Comparison of ENCODE assay signal across 1 cellular context in the genomic region with DNA sequence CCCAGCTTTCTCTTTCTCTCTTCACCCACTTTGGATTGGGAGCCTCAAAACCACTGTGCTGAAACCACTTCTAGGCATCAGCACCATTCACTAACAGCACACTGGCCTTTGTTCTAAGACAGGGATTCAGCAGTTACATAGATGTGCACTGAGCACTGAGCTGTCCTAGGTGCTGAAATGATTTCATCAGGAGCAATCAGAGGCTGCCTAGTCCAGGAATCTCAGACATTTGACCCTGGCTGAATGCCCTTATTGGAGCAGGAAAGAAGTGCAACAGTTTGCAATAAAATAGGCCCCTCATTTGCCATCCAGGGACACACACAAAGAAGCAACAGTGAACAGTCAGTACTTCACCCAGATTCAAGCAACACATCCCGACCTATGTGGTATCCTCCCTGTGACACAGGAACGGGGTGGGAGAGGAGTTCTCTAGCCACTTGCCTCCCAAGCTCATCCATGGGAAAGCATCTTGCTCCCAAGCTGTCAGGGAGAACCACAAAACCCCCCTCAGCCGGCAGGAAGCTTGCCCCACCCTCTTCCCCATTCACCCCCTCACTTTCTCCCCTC.
TF ChIP-seq lines count a peak whose summit lies in the region.

No MANE protein-coding gene starts in this region.

TF ChIP-seq in HepG2, 621 proteins besides CTCF, POLR2A, EP300 and RAD21 (continued from another document and continues in another):
- TF ChIP-seq, protein P1, sequence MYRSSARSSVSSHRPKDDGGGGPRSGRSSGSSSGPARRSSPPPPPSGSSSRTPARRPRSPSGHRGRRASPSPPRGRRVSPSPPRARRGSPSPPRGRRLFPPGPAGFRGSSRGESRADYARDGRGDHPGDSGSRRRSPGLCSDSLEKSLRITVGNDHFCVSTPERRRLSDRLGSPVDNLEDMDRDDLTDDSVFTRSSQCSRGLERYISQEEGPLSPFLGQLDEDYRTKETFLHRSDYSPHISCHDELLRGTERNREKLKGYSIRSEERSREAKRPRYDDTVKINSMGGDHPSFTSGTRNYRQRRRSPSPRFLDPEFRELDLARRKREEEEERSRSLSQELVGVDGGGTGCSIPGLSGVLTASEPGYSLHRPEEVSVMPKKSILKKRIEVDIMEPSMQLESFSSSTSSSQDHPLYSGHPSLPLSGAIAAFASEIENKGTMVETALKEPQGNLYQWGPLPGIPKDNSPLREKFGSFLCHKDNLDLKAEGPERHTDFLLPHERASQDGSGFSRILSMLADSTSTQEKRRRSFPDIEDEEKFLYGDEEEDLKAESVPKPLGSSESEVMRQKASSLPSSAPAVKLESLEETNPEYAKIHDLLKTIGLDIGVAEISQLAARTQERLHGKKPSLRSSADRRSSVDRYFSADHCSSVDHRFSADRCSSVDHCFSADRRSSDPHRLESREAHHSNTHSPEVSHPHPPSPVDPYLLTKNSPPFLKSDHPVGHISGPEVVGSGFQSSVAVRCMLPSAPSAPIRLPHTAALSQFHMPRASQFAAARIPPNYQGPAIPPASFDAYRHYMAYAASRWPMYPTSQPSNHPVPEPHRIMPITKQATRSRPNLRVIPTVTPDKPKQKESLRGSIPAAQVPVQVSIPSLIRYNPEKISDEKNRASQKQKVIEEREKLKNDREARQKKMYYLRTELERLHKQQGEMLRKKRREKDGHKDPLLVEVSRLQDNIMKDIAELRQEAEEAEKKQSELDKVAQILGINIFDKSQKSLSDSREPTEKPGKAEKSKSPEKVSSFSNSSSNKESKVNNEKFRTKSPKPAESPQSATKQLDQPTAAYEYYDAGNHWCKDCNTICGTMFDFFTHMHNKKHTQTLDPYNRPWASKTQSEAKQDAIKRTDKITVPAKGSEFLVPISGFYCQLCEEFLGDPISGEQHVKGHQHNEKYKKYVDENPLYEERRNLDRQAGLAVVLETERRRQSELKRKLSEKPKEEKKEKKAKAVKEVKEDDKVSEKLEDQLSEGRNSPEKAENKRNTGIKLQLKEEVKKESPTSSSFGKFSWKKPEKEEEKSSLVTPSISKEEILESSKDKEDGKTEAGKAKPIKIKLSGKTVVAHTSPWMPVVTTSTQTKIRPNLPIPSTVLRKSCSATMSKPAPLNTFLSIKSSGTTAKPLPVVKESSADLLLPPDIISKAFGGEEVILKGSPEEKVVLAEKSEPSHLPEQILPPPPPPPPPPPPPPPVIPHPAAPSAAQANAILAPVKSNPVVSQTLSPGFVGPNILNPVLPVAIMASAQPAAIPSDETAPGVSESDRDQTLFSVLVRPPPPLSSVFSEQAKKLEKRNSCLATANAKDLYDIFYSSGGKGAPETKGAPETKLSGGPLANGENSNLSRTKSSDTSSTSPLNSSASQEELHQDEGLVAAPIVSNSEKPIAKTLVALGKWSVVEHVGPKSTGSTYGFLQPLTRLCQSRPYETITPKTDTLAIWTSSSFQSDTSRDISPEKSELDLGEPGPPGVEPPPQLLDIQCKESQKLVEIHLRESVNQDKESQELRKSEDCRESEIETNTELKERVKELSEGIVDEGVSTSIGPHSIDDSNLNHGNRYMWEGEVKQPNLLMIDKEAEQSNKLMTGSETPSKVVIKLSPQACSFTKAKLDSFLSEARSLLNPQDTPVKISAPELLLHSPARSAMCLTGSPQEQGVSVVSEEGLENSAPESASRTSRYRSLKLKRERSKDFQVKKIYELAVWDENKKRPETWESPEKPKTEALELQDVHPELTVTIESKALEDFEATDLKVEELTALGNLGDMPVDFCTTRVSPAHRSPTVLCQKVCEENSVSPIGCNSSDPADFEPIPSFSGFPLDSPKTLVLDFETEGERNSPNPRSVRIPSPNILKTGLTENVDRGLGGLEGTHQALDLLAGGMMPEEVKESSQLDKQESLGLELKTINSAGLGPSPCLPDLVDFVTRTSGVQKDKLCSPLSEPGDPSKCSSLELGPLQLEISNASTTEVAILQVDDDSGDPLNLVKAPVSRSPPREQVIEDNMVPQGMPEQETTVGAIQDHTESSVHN (CRISPR knock-in tag; IDR thresholded peaks at IDR 0.05): peak; percentile 91
- no peak for TF ChIP-seq FOXJ3 (CRISPR knock-in tag; IDR thresholded peaks at IDR 0.05; ENCODE audit: borderline replicate concordance)
- no peak for TF ChIP-seq EED (CRISPR knock-in tag; IDR thresholded peaks at IDR 0.05)
- no peak for TF ChIP-seq SIN3B (IDR thresholded peaks at IDR 0.05; ENCODE audit: low read length)
- TF ChIP-seq, protein P2, sequence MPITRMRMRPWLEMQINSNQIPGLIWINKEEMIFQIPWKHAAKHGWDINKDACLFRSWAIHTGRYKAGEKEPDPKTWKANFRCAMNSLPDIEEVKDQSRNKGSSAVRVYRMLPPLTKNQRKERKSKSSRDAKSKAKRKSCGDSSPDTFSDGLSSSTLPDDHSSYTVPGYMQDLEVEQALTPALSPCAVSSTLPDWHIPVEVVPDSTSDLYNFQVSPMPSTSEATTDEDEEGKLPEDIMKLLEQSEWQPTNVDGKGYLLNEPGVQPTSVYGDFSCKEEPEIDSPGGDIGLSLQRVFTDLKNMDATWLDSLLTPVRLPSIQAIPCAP (CRISPR knock-in tag; IDR thresholded peaks at IDR 0.05; ENCODE audit: low read depth): no peak
- TF ChIP-seq RNF2 (conservative IDR thresholded peaks at IDR 0.05; ENCODE audit: low read depth): no peak
- 0 out of 2 replicates have a peak, but pooled peaks have one; percentile 30 for TF ChIP-seq ZBTB8A (CRISPR knock-in tag; IDR thresholded peaks at IDR 0.05; ENCODE audit: borderline replicate concordance, low read depth)
- 0 out of 2 replicates have a peak, but pooled peaks have one; percentile 49 for TF ChIP-seq ELF1 (CRISPR knock-in tag; IDR thresholded peaks at IDR 0.05)
- no peak for TF ChIP-seq LCORL (IDR thresholded peaks at IDR 0.05)
- TF ChIP-seq LCORL (CRISPR knock-in tag; IDR thresholded peaks at IDR 0.05): peak; percentile 34; the same call in 1 of the 2 replicates
- TF ChIP-seq, protein P3, sequence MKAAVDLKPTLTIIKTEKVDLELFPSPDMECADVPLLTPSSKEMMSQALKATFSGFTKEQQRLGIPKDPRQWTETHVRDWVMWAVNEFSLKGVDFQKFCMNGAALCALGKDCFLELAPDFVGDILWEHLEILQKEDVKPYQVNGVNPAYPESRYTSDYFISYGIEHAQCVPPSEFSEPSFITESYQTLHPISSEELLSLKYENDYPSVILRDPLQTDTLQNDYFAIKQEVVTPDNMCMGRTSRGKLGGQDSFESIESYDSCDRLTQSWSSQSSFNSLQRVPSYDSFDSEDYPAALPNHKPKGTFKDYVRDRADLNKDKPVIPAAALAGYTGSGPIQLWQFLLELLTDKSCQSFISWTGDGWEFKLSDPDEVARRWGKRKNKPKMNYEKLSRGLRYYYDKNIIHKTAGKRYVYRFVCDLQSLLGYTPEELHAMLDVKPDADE (CRISPR knock-in tag; IDR thresholded peaks at IDR 0.05): 0 out of 2 replicates have a peak, but pooled peaks have one; percentile 83
- peak; percentile 30; the same call in 1 of the 2 replicates for TF ChIP-seq HDAC1 (CRISPR knock-in tag; IDR thresholded peaks at IDR 0.05)
- TF ChIP-seq IKZF1 (IDR thresholded peaks at IDR 0.05): no peak
- TF ChIP-seq RXRB (CRISPR knock-in tag; IDR thresholded peaks at IDR 0.05; ENCODE audit: borderline replicate concordance): peak; percentile 87
- peak; percentile 92 for TF ChIP-seq ARNT2 (CRISPR knock-in tag; IDR thresholded peaks at IDR 0.05; ENCODE audit: low read depth)
- no peak for TF ChIP-seq TAF15 (IDR thresholded peaks at IDR 0.05; ENCODE audit: low read depth, low read length, poor library complexity, severe bottlenecking)
- TF ChIP-seq, protein P4, sequence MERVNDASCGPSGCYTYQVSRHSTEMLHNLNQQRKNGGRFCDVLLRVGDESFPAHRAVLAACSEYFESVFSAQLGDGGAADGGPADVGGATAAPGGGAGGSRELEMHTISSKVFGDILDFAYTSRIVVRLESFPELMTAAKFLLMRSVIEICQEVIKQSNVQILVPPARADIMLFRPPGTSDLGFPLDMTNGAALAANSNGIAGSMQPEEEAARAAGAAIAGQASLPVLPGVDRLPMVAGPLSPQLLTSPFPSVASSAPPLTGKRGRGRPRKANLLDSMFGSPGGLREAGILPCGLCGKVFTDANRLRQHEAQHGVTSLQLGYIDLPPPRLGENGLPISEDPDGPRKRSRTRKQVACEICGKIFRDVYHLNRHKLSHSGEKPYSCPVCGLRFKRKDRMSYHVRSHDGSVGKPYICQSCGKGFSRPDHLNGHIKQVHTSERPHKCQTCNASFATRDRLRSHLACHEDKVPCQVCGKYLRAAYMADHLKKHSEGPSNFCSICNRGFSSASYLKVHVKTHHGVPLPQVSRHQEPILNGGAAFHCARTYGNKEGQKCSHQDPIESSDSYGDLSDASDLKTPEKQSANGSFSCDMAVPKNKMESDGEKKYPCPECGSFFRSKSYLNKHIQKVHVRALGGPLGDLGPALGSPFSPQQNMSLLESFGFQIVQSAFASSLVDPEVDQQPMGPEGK (CRISPR knock-in tag; IDR thresholded peaks at IDR 0.05): peak; percentile 60
- TF ChIP-seq ZNF12 (CRISPR knock-in tag; IDR thresholded peaks at IDR 0.05): peak; percentile 88
- no peak for TF ChIP-seq ZNF251 (CRISPR knock-in tag; IDR thresholded peaks at IDR 0.05)
- 0 out of 2 replicates have a peak, but pooled peaks have one; percentile 29 for TF ChIP-seq ZNF747 (CRISPR knock-in tag; IDR thresholded peaks at IDR 0.05; ENCODE audit: borderline replicate concordance)
- TF ChIP-seq KLF16 (CRISPR knock-in tag; IDR thresholded peaks at IDR 0.05): peak in 1 of 2 experiments; percentile 99; a peak in 2 of 4 replicates
- peak; percentile 64; the same call in 1 of the 2 replicates for TF ChIP-seq CEBPB (IDR thresholded peaks at IDR 0.05; ENCODE audit: borderline replicate concordance, low read depth, low read length)
- TF ChIP-seq, protein P5, sequence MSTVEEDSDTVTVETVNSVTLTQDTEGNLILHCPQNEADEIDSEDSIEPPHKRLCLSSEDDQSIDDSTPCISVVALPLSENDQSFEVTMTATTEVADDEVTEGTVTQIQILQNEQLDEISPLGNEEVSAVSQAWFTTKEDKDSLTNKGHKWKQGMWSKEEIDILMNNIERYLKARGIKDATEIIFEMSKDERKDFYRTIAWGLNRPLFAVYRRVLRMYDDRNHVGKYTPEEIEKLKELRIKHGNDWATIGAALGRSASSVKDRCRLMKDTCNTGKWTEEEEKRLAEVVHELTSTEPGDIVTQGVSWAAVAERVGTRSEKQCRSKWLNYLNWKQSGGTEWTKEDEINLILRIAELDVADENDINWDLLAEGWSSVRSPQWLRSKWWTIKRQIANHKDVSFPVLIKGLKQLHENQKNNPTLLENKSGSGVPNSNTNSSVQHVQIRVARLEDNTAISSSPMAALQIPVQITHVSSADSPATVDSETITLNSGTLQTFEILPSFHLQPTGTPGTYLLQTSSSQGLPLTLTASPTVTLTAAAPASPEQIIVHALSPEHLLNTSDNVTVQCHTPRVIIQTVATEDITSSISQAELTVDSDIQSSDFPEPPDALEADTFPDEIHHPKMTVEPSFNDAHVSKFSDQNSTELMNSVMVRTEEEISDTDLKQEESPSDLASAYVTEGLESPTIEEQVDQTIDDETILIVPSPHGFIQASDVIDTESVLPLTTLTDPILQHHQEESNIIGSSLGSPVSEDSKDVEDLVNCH (CRISPR knock-in tag; IDR thresholded peaks at IDR 0.05): no peak
- TF ChIP-seq, protein P6, sequence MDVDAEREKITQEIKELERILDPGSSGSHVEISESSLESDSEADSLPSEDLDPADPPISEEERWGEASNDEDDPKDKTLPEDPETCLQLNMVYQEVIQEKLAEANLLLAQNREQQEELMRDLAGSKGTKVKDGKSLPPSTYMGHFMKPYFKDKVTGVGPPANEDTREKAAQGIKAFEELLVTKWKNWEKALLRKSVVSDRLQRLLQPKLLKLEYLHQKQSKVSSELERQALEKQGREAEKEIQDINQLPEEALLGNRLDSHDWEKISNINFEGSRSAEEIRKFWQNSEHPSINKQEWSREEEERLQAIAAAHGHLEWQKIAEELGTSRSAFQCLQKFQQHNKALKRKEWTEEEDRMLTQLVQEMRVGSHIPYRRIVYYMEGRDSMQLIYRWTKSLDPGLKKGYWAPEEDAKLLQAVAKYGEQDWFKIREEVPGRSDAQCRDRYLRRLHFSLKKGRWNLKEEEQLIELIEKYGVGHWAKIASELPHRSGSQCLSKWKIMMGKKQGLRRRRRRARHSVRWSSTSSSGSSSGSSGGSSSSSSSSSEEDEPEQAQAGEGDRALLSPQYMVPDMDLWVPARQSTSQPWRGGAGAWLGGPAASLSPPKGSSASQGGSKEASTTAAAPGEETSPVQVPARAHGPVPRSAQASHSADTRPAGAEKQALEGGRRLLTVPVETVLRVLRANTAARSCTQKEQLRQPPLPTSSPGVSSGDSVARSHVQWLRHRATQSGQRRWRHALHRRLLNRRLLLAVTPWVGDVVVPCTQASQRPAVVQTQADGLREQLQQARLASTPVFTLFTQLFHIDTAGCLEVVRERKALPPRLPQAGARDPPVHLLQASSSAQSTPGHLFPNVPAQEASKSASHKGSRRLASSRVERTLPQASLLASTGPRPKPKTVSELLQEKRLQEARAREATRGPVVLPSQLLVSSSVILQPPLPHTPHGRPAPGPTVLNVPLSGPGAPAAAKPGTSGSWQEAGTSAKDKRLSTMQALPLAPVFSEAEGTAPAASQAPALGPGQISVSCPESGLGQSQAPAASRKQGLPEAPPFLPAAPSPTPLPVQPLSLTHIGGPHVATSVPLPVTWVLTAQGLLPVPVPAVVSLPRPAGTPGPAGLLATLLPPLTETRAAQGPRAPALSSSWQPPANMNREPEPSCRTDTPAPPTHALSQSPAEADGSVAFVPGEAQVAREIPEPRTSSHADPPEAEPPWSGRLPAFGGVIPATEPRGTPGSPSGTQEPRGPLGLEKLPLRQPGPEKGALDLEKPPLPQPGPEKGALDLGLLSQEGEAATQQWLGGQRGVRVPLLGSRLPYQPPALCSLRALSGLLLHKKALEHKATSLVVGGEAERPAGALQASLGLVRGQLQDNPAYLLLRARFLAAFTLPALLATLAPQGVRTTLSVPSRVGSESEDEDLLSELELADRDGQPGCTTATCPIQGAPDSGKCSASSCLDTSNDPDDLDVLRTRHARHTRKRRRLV (CRISPR knock-in tag; IDR thresholded peaks at IDR 0.05): 0 out of 2 replicates have a peak, but pooled peaks have one; percentile 40
- TF ChIP-seq ZNF563 (CRISPR knock-in tag; IDR thresholded peaks at IDR 0.05): 0 out of 2 replicates have a peak, but pooled peaks have one; percentile 38
- TF ChIP-seq ZSCAN25 (CRISPR knock-in tag; IDR thresholded peaks at IDR 0.05): peak; percentile 69; the same call in 1 of the 2 replicates
- peak; percentile 91 for TF ChIP-seq NFKBIZ (CRISPR knock-in tag; IDR thresholded peaks at IDR 0.05)
- peak; percentile 91 for TF ChIP-seq ZNF644 (CRISPR knock-in tag; IDR thresholded peaks at IDR 0.05; ENCODE audit: low read depth)
- TF ChIP-seq, protein P7, sequence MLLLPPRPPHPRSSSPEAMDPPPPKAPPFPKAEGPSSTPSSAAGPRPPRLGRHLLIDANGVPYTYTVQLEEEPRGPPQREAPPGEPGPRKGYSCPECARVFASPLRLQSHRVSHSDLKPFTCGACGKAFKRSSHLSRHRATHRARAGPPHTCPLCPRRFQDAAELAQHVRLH (CRISPR knock-in tag; IDR thresholded peaks at IDR 0.05; ENCODE audit: borderline replicate concordance, low read depth): peak; percentile 98
- TF ChIP-seq ZNF143 (CRISPR knock-in tag; IDR thresholded peaks at IDR 0.05): 0 out of 2 replicates have a peak, but pooled peaks have one; percentile 36
- TF ChIP-seq HOXA5 (CRISPR knock-in tag; IDR thresholded peaks at IDR 0.05): peak; percentile 98
- TF ChIP-seq, protein P8, sequence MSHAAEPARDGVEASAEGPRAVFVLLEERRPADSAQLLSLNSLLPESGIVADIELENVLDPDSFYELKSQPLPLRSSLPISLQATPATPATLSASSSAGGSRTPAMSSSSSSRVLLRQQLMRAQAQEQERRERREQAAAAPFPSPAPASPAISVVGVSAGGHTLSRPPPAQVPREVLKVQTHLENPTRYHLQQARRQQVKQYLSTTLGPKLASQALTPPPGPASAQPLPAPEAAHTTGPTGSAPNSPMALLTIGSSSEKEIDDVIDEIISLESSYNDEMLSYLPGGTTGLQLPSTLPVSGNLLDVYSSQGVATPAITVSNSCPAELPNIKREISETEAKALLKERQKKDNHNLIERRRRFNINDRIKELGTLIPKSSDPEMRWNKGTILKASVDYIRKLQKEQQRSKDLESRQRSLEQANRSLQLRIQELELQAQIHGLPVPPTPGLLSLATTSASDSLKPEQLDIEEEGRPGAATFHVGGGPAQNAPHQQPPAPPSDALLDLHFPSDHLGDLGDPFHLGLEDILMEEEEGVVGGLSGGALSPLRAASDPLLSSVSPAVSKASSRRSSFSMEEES (CRISPR knock-in tag; IDR thresholded peaks at IDR 0.05): peak; percentile 94
